Comparison of ENCODE assay signal across 10 cellular contexts in genomic region chr10:125153693-125154490, GRCh38. TPM values are rescaled to one million over a fixed set of nuclear protein-coding genes. Genes with fewer than 3 reads are reported as not detected.
A peak's percentile ranks its signal among the peaks of the same experiment; 100 is the strongest.
DNase-seq lines count a peak whose midpoint lies in the region; ATAC-seq and TF ChIP-seq lines count a peak whose summit lies in the region.
"Had no signal": no experiment of that assay in that cellular context is flagged by ENCODE, and none has a peak within 500 bp of the region (broad histone marks: within the 10 kb centered on the region; RNA-seq: fewer than 3 reads in every experiment).

No MANE protein-coding gene starts in this region.

- no peak overlapping the region for H3K4me3 ChIP-seq in GM23248
- H3K4me3 ChIP-seq in iPS-18a (ENCODE audit: low read length), result peak overlapping the region; percentile 76
- peak overlapping the region in 1 of 4 donors; percentile 26 for H3K4me3 ChIP-seq in gastrocnemius medialis

- H3K79me2 ChIP-seq in GM23248 (ENCODE audit: insufficient read depth), result peaks cover 98% of the 10 kb centered on the region

- H4K20me1 ChIP-seq in GM23248 (ENCODE audit: insufficient read depth), result 0 out of 2 replicates have a peak, but pooled peaks cover 8% of the 10 kb centered on the region

- peaks cover 22% of the 10 kb centered on the region for H3F3A ChIP-seq in GM23248 (ENCODE audit: insufficient read depth)

- peak overlapping the region; percentile 9 for H3K4me2 ChIP-seq in GM23248 (ENCODE audit: unreplicated experiment)

- intact Hi-C loops in gastrocnemius medialis (cut with DNase I; ENCODE audit: low total_unique reads), result loop anchor here (2.0 to 10.0 kb wide), 4 partner anchors 91 to 629 kb away; partner anchors contain the start of gene ZRANB1

- H3K9me2 ChIP-seq in GM23248 (ENCODE audit: insufficient read depth), result no peaks in the 10 kb centered on the region

- no peak for ATAC-seq in gastrocnemius medialis
- ATAC-seq in HG02798 (IDR thresholded peaks at IDR 0.05; ENCODE audit: poor library complexity, unreplicated experiment), result no peak
- no peak for ATAC-seq in HG02870 (IDR thresholded peaks at IDR 0.05; ENCODE audit: unreplicated experiment)
- ATAC-seq: activated T-helper 17 cell treated with anti-CD3 and anti-CD28 coated beads, Interleukin-2, amount 50 U/mL, for 72 hours had no signal

- TF ChIP-seq POLR2A in gastrocnemius medialis (IDR thresholded peaks at IDR 0.05), result no peak

- DNase-seq in GM23248 (peak; percentile 83), T47D (ENCODE audit: low read depth in 1 of 2, low spot score in 1 of 2) (peak; percentile 35 to 53), gastrocnemius medialis (no peak), GOT3 (lab: John Stamatoyannopoulos, UW) (no peak), NCI-H1092 treated with DMSO at 0.1 percent for 48 hours (lab: John Stamatoyannopoulos, UW) (no peak)
- DNase-seq: SIG-M5 had no signal

- H3K9ac ChIP-seq in GM23248, result peak overlapping the region; percentile 35
- peak overlapping the region; percentile 67 for H3K9ac ChIP-seq in iPS-18a (ENCODE audit: low read length)

- H3K36me3 ChIP-seq in GM23248 (ENCODE audit: low read depth) (no peaks in the 10 kb centered on the region; the same call in 1 of the 2 replicates), iPS-18a (ENCODE audit: control insufficient read depth, low read depth, low read length) (peaks cover 10% of the 10 kb centered on the region), gastrocnemius medialis (peaks cover 0 to 5% of the 10 kb centered on the region in 2 donors)

- H3K27me3 ChIP-seq in GM23248 (replicated peaks; ENCODE audit: insufficient read depth) (no peaks in the 10 kb centered on the region), iPS-18a (ENCODE audit: control insufficient read depth, insufficient read depth, low read length) (no peaks in the 10 kb centered on the region), gastrocnemius medialis (no peaks in the 10 kb centered on the region)

- in situ Hi-C loops in GM23248 (cut with MboI), result no loop called here
- in situ Hi-C loops in T47D (cut with HindIII; ENCODE audit: low pct_unique_long_range_greater_than_20kb, low sequenced_read_pairs), result no loop called here
- in situ Hi-C loops in gastrocnemius medialis (cut with MboI; ENCODE audit: low sequenced_read_pairs in 4 of 4), result loop anchor here in 3 of 4 donors (10.0 to 25.0 kb wide), 5 partner anchors 69 to 242 kb away; no protein-coding TSS in a partner anchor

- H3K27ac ChIP-seq in GM23248 (peak overlapping the region; percentile 56), iPS-18a (ENCODE audit: low read length) (peak overlapping the region; percentile 40), gastrocnemius medialis (peak overlapping the region; percentile 88 to 99 (median 97))

- H3K4me1 ChIP-seq in GM23248 (ENCODE audit: insufficient read depth) (peaks cover 59% of the 10 kb centered on the region), iPS-18a (ENCODE audit: control insufficient read depth, low read depth, low read length) (peaks cover 82% of the 10 kb centered on the region), gastrocnemius medialis (peaks cover 82 to 92% of the 10 kb centered on the region in 2 donors)

- 38 to 45% methylated on average over 9 of the region's 9 CpGs for WGBS in GM23248 (ENCODE audit: low coverage in 1 of 2, low lambda C conversion rate in 2 of 2, missing lambda C conversion rate in 2 of 2), 2 experiments

- H2AFZ ChIP-seq in GM23248, result no peak overlapping the region

- TF ChIP-seq CTCF in gastrocnemius medialis (IDR thresholded peaks at IDR 0.05 in 4 of 5, conservative IDR thresholded peaks at IDR 0.05 in 1 of 5), result no peak

- no peaks in the 10 kb centered on the region for H3K9me3 ChIP-seq in GM23248 (ENCODE audit: low read depth)
- H3K9me3 ChIP-seq in iPS-18a (ENCODE audit: control insufficient read depth, low read depth, low read length), result no peaks in the 10 kb centered on the region
- no peaks in the 10 kb centered on the region for H3K9me3 ChIP-seq in gastrocnemius medialis

RNA-seq across cellular contexts. Expression of gene CTBP2, which starts 6.5 kb away (rescaled TPM):
- total RNA-seq in GM23248 (2014; rRNA removed; shearing (Covaris generic)), result 59.3 and 65.5 TPM in 2 replicates
- polyA plus RNA-seq in GM23248 (2016; fragmentation: Nextera tagmentation; extraction: Ambion mirVana), result 52.0 and 54.5 TPM in 2 replicates
- total RNA-seq in gastrocnemius medialis, result 10 to 100 TPM; 13.9 to 36.7 (median 21.1) TPM

Comparison
In these comparisons a context has a peak if more than half of its experiments do, and no peak if none do; other contexts are left out.
1. DNase-seq: peak in GM23248 (single experiment) and T47D (2 of 2); none in gastrocnemius medialis (0 of 2), GOT3 (single experiment) and NCI-H1092 treated with DMSO at 0.1 percent for 48 hours (single experiment).
2. H3K27ac ChIP-seq: peak in every context shown above with its lines; median percentile 97 in gastrocnemius medialis; 56 in GM23248; 40 in iPS-18a.
3. in situ Hi-C loops: an anchor here in gastrocnemius medialis (10.0 to 25.0 kb wide); none called in GM23248 and T47D.